1 cellular context compared by ENCODE assay signal in genomic region chr20:31515072-31515774, GRCh38.
TF ChIP-seq lines count a peak whose summit lies in the region.

No MANE protein-coding gene starts in this region.

TF ChIP-seq in GM12878, 131 proteins besides CTCF, POLR2A, EP300 and RAD21:
- TF ChIP-seq ESRRA (IDR thresholded peaks at IDR 0.05; ENCODE audit: low read length) (no peak), IKZF1 (conservative IDR thresholded peaks at IDR 0.05) (no peak), STAT1 (conservative IDR thresholded peaks at IDR 0.05) (no peak), NR2C1 (IDR thresholded peaks at IDR 0.05) (no peak), USF1 (IDR thresholded peaks at IDR 0.05; ENCODE audit: borderline replicate concordance, extremely low read length, insufficient read depth, low read depth, low read length) (no peak), SIN3A (IDR thresholded peaks at IDR 0.05; ENCODE audit: low read depth, low read length) (no peak), FOXM1 (IDR thresholded peaks at IDR 0.05; ENCODE audit: low read depth, low read length) (no peak)
